ENCODE assay signal across 1 cellular context in genomic region chr6:154615483-154616025, GRCh38.
TF ChIP-seq lines count a peak whose summit lies in the region.

No MANE protein-coding gene starts in this region.

TF ChIP-seq in HepG2, 621 proteins besides CTCF, POLR2A, EP300 and RAD21 (continued from another document):
- TF ChIP-seq ZHX1 (CRISPR knock-in tag; IDR thresholded peaks at IDR 0.05; ENCODE audit: low read depth) (no peak), GABPB1 (CRISPR knock-in tag; IDR thresholded peaks at IDR 0.05) (peak; percentile 15; the same call in 1 of the 2 replicates), TOPORS (CRISPR knock-in tag; IDR thresholded peaks at IDR 0.05) (no peak), ZKSCAN5 (CRISPR knock-in tag; IDR thresholded peaks at IDR 0.05) (peak; percentile 91), XRCC5 (optimal IDR thresholded peaks at IDR 0.05; ENCODE audit: low read length) (peak; percentile 32), ZNF550 (CRISPR knock-in tag; IDR thresholded peaks at IDR 0.05; ENCODE audit: borderline replicate concordance) (no peak), FOXA1 (IDR thresholded peaks at IDR 0.05) (no peak), FOXA1 (CRISPR knock-in tag; IDR thresholded peaks at IDR 0.05) (peak; percentile 14; the same call in 1 of the 2 replicates), ZNF136 (CRISPR knock-in tag; IDR thresholded peaks at IDR 0.05; ENCODE audit: low read depth) (no peak), ARNT2 (CRISPR knock-in tag; IDR thresholded peaks at IDR 0.05; ENCODE audit: low read depth) (no peak), POGK (CRISPR knock-in tag; conservative IDR thresholded peaks at IDR 0.05) (0 out of 2 replicates have a peak, but pooled peaks have one; percentile 38), TEAD3 (CRISPR knock-in tag; optimal IDR thresholded peaks at IDR 0.05; ENCODE audit: borderline replicate concordance) (no peak), NONO (IDR thresholded peaks at IDR 0.05) (no peak), NONO (CRISPR knock-in tag; conservative IDR thresholded peaks at IDR 0.05) (no peak), SIN3B (IDR thresholded peaks at IDR 0.05; ENCODE audit: low read length) (no peak), ZNF788 (CRISPR knock-in tag; IDR thresholded peaks at IDR 0.05; ENCODE audit: borderline replicate concordance) (no peak), HNRNPLL (IDR thresholded peaks at IDR 0.05; ENCODE audit: low read depth, low read length, poor library complexity, severe bottlenecking) (peak; percentile 44), MAX (IDR thresholded peaks at IDR 0.05) (no peak), CEBPG (CRISPR knock-in tag; IDR thresholded peaks at IDR 0.05) (no peak), ZNF768 (CRISPR knock-in tag; IDR thresholded peaks at IDR 0.05) (peak; percentile 46; the same call in 1 of the 2 replicates), KLF16 (CRISPR knock-in tag; IDR thresholded peaks at IDR 0.05) (no peak), MBNL3 (CRISPR knock-in tag; conservative IDR thresholded peaks at IDR 0.05) (no peak), ZNF770 (CRISPR knock-in tag; IDR thresholded peaks at IDR 0.05) (0 out of 2 replicates have a peak, but pooled peaks have one; percentile 34), STAG1 (CRISPR knock-in tag; IDR thresholded peaks at IDR 0.05) (peak; percentile 65), PATZ1 (CRISPR knock-in tag; IDR thresholded peaks at IDR 0.05) (peak; percentile 82), ZNF687 (CRISPR knock-in tag; IDR thresholded peaks at IDR 0.05) (peak; percentile 42; the same call in 1 of the 2 replicates), CBX5 (CRISPR knock-in tag; IDR thresholded peaks at IDR 0.05; ENCODE audit: borderline replicate concordance) (no peak)
